Comparison of ENCODE assay signal across 15 cellular contexts in the genomic region with DNA sequence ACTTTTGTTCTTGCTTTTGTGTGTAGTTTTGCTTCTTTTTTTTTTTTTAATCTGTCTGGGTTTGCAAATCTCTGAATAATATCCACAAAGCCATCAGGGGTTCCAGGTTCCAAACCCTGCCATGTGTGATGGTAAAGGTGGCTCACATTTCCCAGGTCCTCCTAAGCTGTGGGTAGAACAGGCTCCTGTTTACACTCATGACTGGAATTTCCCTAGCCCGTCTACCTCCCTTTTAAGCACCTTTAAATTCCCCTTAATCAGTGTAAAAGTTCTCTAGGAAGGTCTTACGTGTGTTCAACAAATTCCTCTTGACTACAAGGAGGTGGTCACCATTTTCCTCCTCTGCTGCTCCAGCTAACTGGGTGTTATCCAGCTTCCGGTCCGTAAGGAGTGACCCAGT.
DNase-seq lines count a peak whose midpoint lies in the region; ATAC-seq and TF ChIP-seq lines count a peak whose summit lies in the region.
"Had no signal": no experiment of that assay in that cellular context is flagged by ENCODE, and none has a peak within 500 bp of the region (broad histone marks: within the 10 kb centered on the region; RNA-seq: fewer than 3 reads in every experiment).

No MANE protein-coding gene starts in this region.

- DNase-seq in Daoy (ENCODE audit: low read depth) (peak; percentile 6), SK-N-SH (no peak), fibroblast of pulmonary artery (ENCODE audit: low read depth) (no peak), progenitor cell of endocrine pancreas (ENCODE audit: low spot score, unreplicated experiment) (no peak), HAP-1 (ENCODE audit: low spot score in 2 of 2) (no peak)
- no peak for DNase-seq in stimulated activated naive CD4-positive, alpha-beta T cell treated with Interleukin-2 at 50 U/mL for 16 hours (lab: John Stamatoyannopoulos, UW)
- DNase-seq: activated CD4-positive, alpha-beta T cell treated with anti-CD3 and anti-CD28 coated beads for 48 hours; activated T-cell treated with anti-CD3 and anti-CD28 coated beads, Interleukin-2, amount 50 U/mL, for 24 hours; DMS79 treated with DMSO at 0.1 percent for 48 hours; NCI-H1048; NCI-H345 had no signal

- H3K9me3 ChIP-seq in SK-N-SH (no peaks in the 10 kb centered on the region), HAP-1 (no peaks in the 10 kb centered on the region)
- H3K9me3 ChIP-seq: heart right ventricle had no signal

- peak overlapping the region in 1 of 2 experiments; percentile 50; a peak in 2 of 4 replicates for H3K27ac ChIP-seq in SK-N-SH (ENCODE audit: low read depth in 2 of 2, low read length in 1 of 2)

- TF ChIP-seq CTCF in SK-N-SH (IDR thresholded peaks at IDR 0.05) (no peak), fibroblast of pulmonary artery (IDR thresholded peaks at IDR 0.05; ENCODE audit: low read length, missing control alignments) (no peak), progenitor cell of endocrine pancreas (IDR thresholded peaks at IDR 0.05; ENCODE audit: unreplicated experiment) (no peak)

- TF ChIP-seq RAD21 in SK-N-SH (IDR thresholded peaks at IDR 0.05; ENCODE audit: low read length) = no peak

- WGBS in SK-N-SH (ENCODE audit: low lambda C conversion rate) = 88% methylated on average over 4 of the region's 4 CpGs

- CTCF ChIA-PET in SK-N-SH (lab: Yijun Ruan, JAX) = no interaction called here

- no peaks in the 10 kb centered on the region for H3K9me2 ChIP-seq in SK-N-SH

- H3K4me1 ChIP-seq in SK-N-SH (ENCODE audit: control insufficient read depth in 1 of 2, insufficient read depth in 2 of 2, low read depth in 1 of 2, low read length in 1 of 2) (peaks cover 0 to 10% of the 10 kb centered on the region in 2 experiments; a peak in 1 of 4 replicates), HAP-1 (no peaks in the 10 kb centered on the region)

- TF ChIP-seq EP300 in SK-N-SH (IDR thresholded peaks at IDR 0.05; ENCODE audit: borderline replicate concordance in 1 of 2, low read depth in 1 of 2, low read length in 1 of 2) = no peak

- H3K4me3 Mint-ChIP-seq in progenitor cell of endocrine pancreas (ENCODE audit: low read depth) = no peak overlapping the region
- H3K4me3 Mint-ChIP-seq: activated T-cell treated with anti-CD3 and anti-CD28 coated beads, Interleukin-2, amount 50 U/mL, for 24 hours; T-helper 1 cell treated with Interleukin-12 subunit alpha and Interleukin-12 subunit beta and Interleukin-4 antibody, amounts not matched to agents 30 μg/mL and 1 μg/mL, for 36 hours had no signal

- H3K4me1 Mint-ChIP-seq in progenitor cell of endocrine pancreas (ENCODE audit: low read depth) = peaks cover 25% of the 10 kb centered on the region

- POLR2A ChIA-PET in SK-N-SH (lab: Yijun Ruan, JAX) = no interaction called here

- H3K27me3 ChIP-seq in SK-N-SH (ENCODE audit: insufficient read depth) (no peaks in the 10 kb centered on the region), HAP-1 (ENCODE audit: low read depth) (no peaks in the 10 kb centered on the region)
- H3K27me3 ChIP-seq: heart right ventricle had no signal

- H3F3A ChIP-seq in SK-N-SH (replicated peaks; ENCODE audit: insufficient read depth) = no peaks in the 10 kb centered on the region

- peak overlapping the region; percentile 43 for H3K27ac Mint-ChIP-seq in progenitor cell of endocrine pancreas
- H3K27ac Mint-ChIP-seq: activated T-cell treated with anti-CD3 and anti-CD28 coated beads, Interleukin-2, amount 50 U/mL, for 24 hours; T-helper 1 cell treated with Interleukin-12 subunit alpha and Interleukin-12 subunit beta and Interleukin-4 antibody, amounts not matched to agents 30 μg/mL and 1 μg/mL, for 36 hours had no signal

- H3K9ac ChIP-seq in SK-N-SH = peak overlapping the region; percentile 20; the same call in 1 of the 2 replicates

- ATAC-seq in GM19455 (IDR thresholded peaks at IDR 0.05; ENCODE audit: unreplicated experiment) (no peak), GM19395 (IDR thresholded peaks at IDR 0.05; ENCODE audit: unreplicated experiment) (no peak)

- peak overlapping the region; percentile 72 for H3K4me2 ChIP-seq in SK-N-SH

- peak overlapping the region in 1 of 2 experiments; percentile 25; a peak in 1 of 4 replicates for H3K4me3 ChIP-seq in SK-N-SH (ENCODE audit: low read depth in 2 of 2, low read length in 1 of 2)
- peak overlapping the region; percentile 21 for H3K4me3 ChIP-seq in fibroblast of pulmonary artery (replicated peaks; ENCODE audit: low read depth, low read length)
- H3K4me3 ChIP-seq in HAP-1 = no peak overlapping the region

- no peaks in the 10 kb centered on the region for H3K79me2 ChIP-seq in SK-N-SH (ENCODE audit: insufficient read depth)

- H4K20me1 ChIP-seq in SK-N-SH (ENCODE audit: insufficient read depth) = no peaks in the 10 kb centered on the region

- H3K36me3 ChIP-seq in SK-N-SH (replicated peaks in 1 of 2; ENCODE audit: control insufficient read depth in 1 of 2, insufficient read depth in 2 of 2, low read length in 1 of 2) (no peaks in the 10 kb centered on the region), HAP-1 (replicated peaks) (no peaks in the 10 kb centered on the region)
- H3K36me3 ChIP-seq: heart right ventricle had no signal

- peak overlapping the region; percentile 90; the same call in 1 of the 2 replicates for H2AFZ ChIP-seq in SK-N-SH (ENCODE audit: low read depth)

- H3K36me3 Mint-ChIP-seq in progenitor cell of endocrine pancreas (ENCODE audit: insufficient read depth) = no peaks in the 10 kb centered on the region

- in situ Hi-C loops in HAP-1 (cut with MboI; ENCODE audit: low sequenced_read_pairs) = no loop called here

- H3K9me3 Mint-ChIP-seq in progenitor cell of endocrine pancreas (ENCODE audit: low read depth) = no peaks in the 10 kb centered on the region
- H3K9me3 Mint-ChIP-seq: activated T-cell treated with anti-CD3 and anti-CD28 coated beads, Interleukin-2, amount 50 U/mL, for 24 hours; T-helper 1 cell treated with Interleukin-12 subunit alpha and Interleukin-12 subunit beta and Interleukin-4 antibody, amounts not matched to agents 30 μg/mL and 1 μg/mL, for 36 hours had no signal

- peaks cover 28% of the 10 kb centered on the region for H3K27me3 Mint-ChIP-seq in progenitor cell of endocrine pancreas

TF ChIP-seq in SK-N-SH, 30 proteins besides CTCF, POLR2A, EP300 and RAD21:
- TF ChIP-seq, protein P1, sequence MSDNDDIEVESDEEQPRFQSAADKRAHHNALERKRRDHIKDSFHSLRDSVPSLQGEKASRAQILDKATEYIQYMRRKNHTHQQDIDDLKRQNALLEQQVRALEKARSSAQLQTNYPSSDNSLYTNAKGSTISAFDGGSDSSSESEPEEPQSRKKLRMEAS (IDR thresholded peaks at IDR 0.05; ENCODE audit: low read depth) = no peak
- TF ChIP-seq GABPA (IDR thresholded peaks at IDR 0.05; ENCODE audit: low read depth) (no peak), ELF1 (IDR thresholded peaks at IDR 0.05) (no peak), EZH2phosphoT487 (IDR thresholded peaks at IDR 0.05; ENCODE audit: borderline replicate concordance, low read depth) (no peak), SIN3A (IDR thresholded peaks at IDR 0.05; ENCODE audit: borderline replicate concordance, low read depth, low read length) (no peak), ZBTB33 (IDR thresholded peaks at IDR 0.05; ENCODE audit: borderline replicate concordance, low read depth) (no peak), FOSL2 (IDR thresholded peaks at IDR 0.05; ENCODE audit: borderline replicate concordance, low read depth) (no peak), TCF12 (IDR thresholded peaks at IDR 0.05) (no peak), NRF1 (IDR thresholded peaks at IDR 0.05; ENCODE audit: low read depth, low read length) (no peak), RXRA (IDR thresholded peaks at IDR 0.05; ENCODE audit: borderline replicate concordance, low read depth) (no peak), FOXM1 (IDR thresholded peaks at IDR 0.05; ENCODE audit: low read depth) (no peak), RFX5 (IDR thresholded peaks at IDR 0.05; ENCODE audit: low read length) (no peak)
- TF ChIP-seq, protein P2, sequence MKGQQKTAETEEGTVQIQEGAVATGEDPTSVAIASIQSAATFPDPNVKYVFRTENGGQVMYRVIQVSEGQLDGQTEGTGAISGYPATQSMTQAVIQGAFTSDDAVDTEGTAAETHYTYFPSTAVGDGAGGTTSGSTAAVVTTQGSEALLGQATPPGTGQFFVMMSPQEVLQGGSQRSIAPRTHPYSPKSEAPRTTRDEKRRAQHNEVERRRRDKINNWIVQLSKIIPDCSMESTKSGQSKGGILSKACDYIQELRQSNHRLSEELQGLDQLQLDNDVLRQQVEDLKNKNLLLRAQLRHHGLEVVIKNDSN (IDR thresholded peaks at IDR 0.05; ENCODE audit: borderline replicate concordance, low read depth) = no peak
